In the genomic region with DNA sequence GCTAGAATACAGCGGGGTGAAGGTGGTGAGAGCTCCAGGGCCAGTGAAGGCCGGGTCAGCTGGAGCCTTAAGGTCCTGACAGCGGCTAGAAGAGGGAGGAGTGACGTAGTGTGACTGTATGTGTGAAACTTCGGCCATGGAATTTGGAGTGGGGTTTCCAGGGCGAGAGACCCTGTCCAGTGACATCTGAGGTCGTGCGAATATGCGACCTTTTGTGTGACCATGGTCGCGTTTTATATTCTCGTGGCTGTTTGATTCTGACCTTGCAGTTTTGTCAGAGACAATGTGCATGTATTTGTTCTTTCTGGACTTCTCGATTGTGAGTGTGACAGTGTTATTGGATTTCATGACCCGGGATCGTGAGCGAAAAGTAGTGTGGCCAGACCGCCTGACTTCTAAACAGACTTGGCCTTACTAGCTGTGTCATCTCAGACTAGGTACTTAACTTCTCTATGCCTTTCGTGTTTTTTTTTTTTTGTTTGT, we compare ENCODE assay signal across 8 cellular contexts. TPM values are rescaled to one million over a fixed set of nuclear protein-coding genes. Genes with fewer than 3 reads are reported as not detected.
DNase-seq lines count a peak whose midpoint lies in the region; ATAC-seq and TF ChIP-seq lines count a peak whose summit lies in the region.

No MANE protein-coding gene starts in this region.

- no peak for TF ChIP-seq CTCF in AG09309 (IDR thresholded peaks at IDR 0.05; ENCODE audit: control insufficient read depth, insufficient read depth, low read depth, low read length, missing control alignments)

- peaks cover 18 to 23% of the 10 kb centered on the region in 2 donors for H3K36me3 Mint-ChIP-seq in naive B cell

- H3K27ac ChIP-seq in KOPT-K1 (ENCODE audit: low read depth, low read length, poor library complexity, severe bottlenecking) (peak overlapping the region; percentile 91), cingulate gyrus (ENCODE audit: low read depth, low read length) (peak overlapping the region; percentile 89)

- H3K9me3 ChIP-seq in KOPT-K1 (ENCODE audit: insufficient read depth, low read length, poor library complexity, severe bottlenecking), result peaks cover 48% of the 10 kb centered on the region

- H3K4me3 ChIP-seq in AG09309 (ENCODE audit: control insufficient read depth, low read depth, low read length), result peak overlapping the region; percentile 86

- DNase-seq in AG09309 (ENCODE audit: low read depth) (no peak), naive B cell (no peak), DMS153 (lab: John Stamatoyannopoulos, UW) (no peak), NCI-H1694 treated with DMSO at 0.1 percent for 48 hours (lab: John Stamatoyannopoulos, UW) (no peak), NOMO-1 treated with DMSO at 0.1 percent for 48 hours (lab: John Stamatoyannopoulos, UW; ENCODE audit: unreplicated experiment) (no peak)

- ATAC-seq in naive B cell (ENCODE audit: low read depth in 2 of 2), result no peak
- no peak for ATAC-seq in GM21526 (IDR thresholded peaks at IDR 0.05; ENCODE audit: low FRiP score, unreplicated experiment)

- H3K36me3 ChIP-seq in KOPT-K1 (ENCODE audit: insufficient read depth, low read length), result peaks cover 42% of the 10 kb centered on the region

- peak overlapping the region; percentile 94 to 99 (median 98) for H3K27ac Mint-ChIP-seq in naive B cell

- no peaks in the 10 kb centered on the region for H3K27me3 Mint-ChIP-seq in naive B cell

- peaks cover 6 to 17% (median 10%) of the 10 kb centered on the region in 7 donors for H3K9me3 Mint-ChIP-seq in naive B cell

- peaks cover 29 to 43% (median 36%) of the 10 kb centered on the region in 3 donors for H3K4me1 Mint-ChIP-seq in naive B cell

- peak overlapping the region; percentile 90 to 99 (median 98) for H3K4me3 Mint-ChIP-seq in naive B cell

RNA-seq across cellular contexts. Expression of a gene that starts 0.4 kb away (rescaled TPM):
- 1 to 10 TPM; 4.4 to 8.1 (median 5.5) TPM for polyA plus RNA-seq in naive B cell (ENCODE audit: low read depth in 6 of 6)

RNA-seq across cellular contexts. Expression of a gene that starts 1.5 kb away (rescaled TPM):
- polyA plus RNA-seq in naive B cell (ENCODE audit: low read depth in 6 of 6), result 1 to 10 TPM; 2.1 to 5.9 (median 3.5) TPM

RNA-seq across cellular contexts. Expression of a gene that starts 39.1 kb away (rescaled TPM):
- 1 to 10 TPM; 2.0 to 3.2 (median 2.9) TPM for polyA plus RNA-seq in naive B cell (ENCODE audit: low read depth in 6 of 6)
